ENCODE assay signal across 26 cellular contexts in the genomic region with DNA sequence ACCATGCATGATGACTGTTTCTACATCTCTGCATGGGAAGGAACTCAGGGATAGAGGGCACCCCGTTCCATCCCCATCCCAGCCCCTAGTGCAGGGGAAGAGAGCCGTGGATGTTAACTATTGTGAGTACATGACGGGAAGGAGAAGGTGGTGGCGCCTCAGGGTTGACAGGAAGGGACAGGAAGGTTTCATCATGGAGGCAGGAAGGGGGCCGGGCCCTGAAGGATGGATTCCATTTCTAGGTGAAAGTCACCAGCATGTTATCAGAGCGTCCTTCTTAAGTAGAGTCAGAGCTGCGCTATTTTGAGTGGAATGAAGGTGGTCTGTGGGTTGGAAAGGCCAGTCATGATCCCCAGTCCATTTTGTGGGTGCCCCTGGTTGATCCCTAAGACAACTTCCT. TPM values are rescaled to one million over a fixed set of nuclear protein-coding genes. Genes with fewer than 3 reads are reported as not detected.
DNase-seq lines count a peak whose midpoint lies in the region; ATAC-seq and TF ChIP-seq lines count a peak whose summit lies in the region.
"Had no signal": no experiment of that assay in that cellular context is flagged by ENCODE, and none has a peak within 500 bp of the region (broad histone marks: within the 10 kb centered on the region; RNA-seq: fewer than 3 reads in every experiment).

No MANE protein-coding gene starts in this region.

- H3K27me3 Mint-ChIP-seq in T-helper 1 cell treated with Interleukin-12 subunit alpha and Interleukin-12 subunit beta and Interleukin-4 antibody, amounts not matched to agents 30 μg/mL and 1 μg/mL, for 36 hours (ENCODE audit: low read depth) = no peaks in the 10 kb centered on the region
- H3K27me3 Mint-ChIP-seq in activated naive CD8-positive, alpha-beta T cell treated with anti-CD3 and anti-CD28 coated beads, Interleukin-2, amount 10 ng/mL, durations not matched to agents 7 days and 5 days = no peaks in the 10 kb centered on the region
- H3K27me3 Mint-ChIP-seq in activated naive CD8-positive, alpha-beta T cell treated with anti-CD3 and anti-CD28 coated beads for 36 hours = no peaks in the 10 kb centered on the region
- H3K27me3 Mint-ChIP-seq in endothelial cell (ENCODE audit: unreplicated experiment) = peaks cover 4% of the 10 kb centered on the region
- H3K27me3 Mint-ChIP-seq: dendritic cell treated with granulocyte-macrophage colony-stimulating factor and Interleukin-4, amounts not matched to agents 40 ng/mL and 50 ng/mL, for 4 days had no signal

- TF ChIP-seq POLR2A in vagina (IDR thresholded peaks at IDR 0.05) = no peak

- no peak for DNase-seq in T-helper 1 cell
- no peak for DNase-seq in activated naive CD8-positive, alpha-beta T cell treated with anti-CD3 and anti-CD28 coated beads, Interleukin-2, amount 10 ng/mL, durations not matched to agents 7 days and 5 days
- DNase-seq in activated naive CD8-positive, alpha-beta T cell treated with anti-CD3 and anti-CD28 coated beads for 36 hours = no peak
- DNase-seq in endothelial cell (ENCODE audit: low spot score) = no peak
- DNase-seq in vagina (ENCODE audit: extremely low spot score in 2 of 2) = peak in 1 of 2 donors; percentile 67
- DNase-seq in WERI-Rb-1 = no peak
- DNase-seq: activated T-cell treated with anti-CD3 and anti-CD28 coated beads, Interleukin-2, amount 50 U/mL, for 4 hours; hippocampal formation; NCI-H1092; NCI-H1694 treated with DMSO at 0.1 percent for 48 hours; right lobe of liver; stimulated activated CD4-positive, alpha-beta T cell treated with anti-CD3 and anti-CD28 coated beads, Interleukin-4, amount 100 ng/mL, for 1 hour; T1000; testis; uterus had no signal

- H3K9me3 Mint-ChIP-seq in T-helper 1 cell treated with Interleukin-12 subunit alpha and Interleukin-12 subunit beta and Interleukin-4 antibody, amounts not matched to agents 30 μg/mL and 1 μg/mL, for 36 hours = no peaks in the 10 kb centered on the region
- no peaks in the 10 kb centered on the region for H3K9me3 Mint-ChIP-seq in activated naive CD8-positive, alpha-beta T cell treated with anti-CD3 and anti-CD28 coated beads, Interleukin-2, amount 10 ng/mL, durations not matched to agents 7 days and 5 days
- H3K9me3 Mint-ChIP-seq in activated naive CD8-positive, alpha-beta T cell treated with anti-CD3 and anti-CD28 coated beads for 36 hours = no peaks in the 10 kb centered on the region
- no peaks in the 10 kb centered on the region for H3K9me3 Mint-ChIP-seq in endothelial cell (ENCODE audit: unreplicated experiment)
- H3K9me3 Mint-ChIP-seq: activated T-cell treated with anti-CD3 and anti-CD28 coated beads, Interleukin-2, amount 50 U/mL, for 4 hours; dendritic cell treated with granulocyte-macrophage colony-stimulating factor and Interleukin-4, amounts not matched to agents 40 ng/mL and 50 ng/mL, for 4 days; WTC11 had no signal

- H3K36me3 Mint-ChIP-seq in T-helper 1 cell treated with Interleukin-12 subunit alpha and Interleukin-12 subunit beta and Interleukin-4 antibody, amounts not matched to agents 30 μg/mL and 1 μg/mL, for 36 hours (ENCODE audit: low read depth) = no peaks in the 10 kb centered on the region
- H3K36me3 Mint-ChIP-seq in activated naive CD8-positive, alpha-beta T cell treated with anti-CD3 and anti-CD28 coated beads, Interleukin-2, amount 10 ng/mL, durations not matched to agents 7 days and 5 days = no peaks in the 10 kb centered on the region
- H3K36me3 Mint-ChIP-seq in activated naive CD8-positive, alpha-beta T cell treated with anti-CD3 and anti-CD28 coated beads for 36 hours = no peaks in the 10 kb centered on the region
- H3K36me3 Mint-ChIP-seq in endothelial cell (ENCODE audit: low read depth, unreplicated experiment) = no peaks in the 10 kb centered on the region
- H3K36me3 Mint-ChIP-seq: WTC11 had no signal

- peaks cover 43% of the 10 kb centered on the region for H3K4me1 ChIP-seq in vagina
- H3K4me1 ChIP-seq: uterus had no signal

- peaks cover 48% of the 10 kb centered on the region for H3K4me1 Mint-ChIP-seq in T-helper 1 cell treated with Interleukin-12 subunit alpha and Interleukin-12 subunit beta and Interleukin-4 antibody, amounts not matched to agents 30 μg/mL and 1 μg/mL, for 36 hours (ENCODE audit: low read depth)
- H3K4me1 Mint-ChIP-seq in activated naive CD8-positive, alpha-beta T cell treated with anti-CD3 and anti-CD28 coated beads, Interleukin-2, amount 10 ng/mL, durations not matched to agents 7 days and 5 days = peaks cover 33% of the 10 kb centered on the region
- H3K4me1 Mint-ChIP-seq in activated naive CD8-positive, alpha-beta T cell treated with anti-CD3 and anti-CD28 coated beads for 36 hours = peaks cover 19% of the 10 kb centered on the region
- H3K4me1 Mint-ChIP-seq in endothelial cell (ENCODE audit: unreplicated experiment) = peaks cover 13% of the 10 kb centered on the region

- H3K27ac ChIP-seq in vagina = peak overlapping the region; percentile 70
- H3K27ac ChIP-seq in WERI-Rb-1 = no peak overlapping the region
- H3K27ac ChIP-seq: 22Rv1, neutrophil, right lobe of liver, testis, uterus had no signal

- TF ChIP-seq CTCF in endothelial cell (IDR thresholded peaks at IDR 0.05; ENCODE audit: unreplicated experiment) (no peak), vagina (IDR thresholded peaks at IDR 0.05) (no peak), WERI-Rb-1 (IDR thresholded peaks at IDR 0.05; ENCODE audit: low read depth, low read length) (no peak)

- peak overlapping the region; percentile 84 for H3K27ac Mint-ChIP-seq in T-helper 1 cell treated with Interleukin-12 subunit alpha and Interleukin-12 subunit beta and Interleukin-4 antibody, amounts not matched to agents 30 μg/mL and 1 μg/mL, for 36 hours
- H3K27ac Mint-ChIP-seq in activated naive CD8-positive, alpha-beta T cell treated with anti-CD3 and anti-CD28 coated beads, Interleukin-2, amount 10 ng/mL, durations not matched to agents 7 days and 5 days = peak overlapping the region; percentile 81
- H3K27ac Mint-ChIP-seq in activated naive CD8-positive, alpha-beta T cell treated with anti-CD3 and anti-CD28 coated beads for 36 hours = no peak overlapping the region
- H3K27ac Mint-ChIP-seq in endothelial cell (ENCODE audit: unreplicated experiment) = peak overlapping the region; percentile 57
- H3K27ac Mint-ChIP-seq: progenitor cell of endocrine pancreas, WTC11 had no signal

- no peaks in the 10 kb centered on the region for H3K27me3 ChIP-seq in vagina
- H3K27me3 ChIP-seq in WERI-Rb-1 (ENCODE audit: insufficient read depth, low read depth, severe bottlenecking) = no peaks in the 10 kb centered on the region
- H3K27me3 ChIP-seq: neutrophil, right lobe of liver, testis, uterus had no signal

- ATAC-seq in activated naive CD8-positive, alpha-beta T cell treated with anti-CD3 and anti-CD28 coated beads, Interleukin-2, amount 10 ng/mL, durations not matched to agents 7 days and 5 days (ENCODE audit: low read depth) = no peak
- no peak for ATAC-seq in GM21515 (IDR thresholded peaks at IDR 0.05; ENCODE audit: unreplicated experiment)
- ATAC-seq: right lobe of liver, SK-N-SH treated with all-trans-retinoic acid at 6 μM for 48 hours, WTC11 had no signal

- intact Hi-C loops in vagina (cut with DNase I) = loop anchor here (5.0 kb wide), 1 partner anchor 696 kb away; no protein-coding TSS in a partner anchor

- H3K4me3 ChIP-seq in vagina (no peak overlapping the region), WERI-Rb-1 (ENCODE audit: low read depth, low read length) (no peak overlapping the region)
- H3K4me3 ChIP-seq: right lobe of liver, testis, uterus had no signal

- POLR2A ChIA-PET in activated naive CD8-positive, alpha-beta T cell treated with anti-CD3 and anti-CD28 coated beads, Interleukin-2, amount 10 ng/mL, durations not matched to agents 7 days and 5 days (lab: Charles Lee) = interaction anchor here (1.0 to 1.9 kb wide), 2 partner anchors 40 to 303 kb away, joined by 3 to 8 read pairs; no protein-coding TSS in a partner anchor

- H3K4me3 Mint-ChIP-seq in T-helper 1 cell treated with Interleukin-12 subunit alpha and Interleukin-12 subunit beta and Interleukin-4 antibody, amounts not matched to agents 30 μg/mL and 1 μg/mL, for 36 hours = peak overlapping the region; percentile 3
- H3K4me3 Mint-ChIP-seq in activated naive CD8-positive, alpha-beta T cell treated with anti-CD3 and anti-CD28 coated beads, Interleukin-2, amount 10 ng/mL, durations not matched to agents 7 days and 5 days = no peak overlapping the region
- no peak overlapping the region for H3K4me3 Mint-ChIP-seq in activated naive CD8-positive, alpha-beta T cell treated with anti-CD3 and anti-CD28 coated beads for 36 hours
- no peak overlapping the region for H3K4me3 Mint-ChIP-seq in endothelial cell (ENCODE audit: unreplicated experiment)
- H3K4me3 Mint-ChIP-seq: activated T-cell treated with anti-CD3 and anti-CD28 coated beads, Interleukin-2, amount 50 U/mL, for 4 hours; dendritic cell treated with granulocyte-macrophage colony-stimulating factor and Interleukin-4, amounts not matched to agents 40 ng/mL and 50 ng/mL, for 4 days; WTC11 had no signal

- no peaks in the 10 kb centered on the region for H3K9me3 ChIP-seq in vagina
- no peaks in the 10 kb centered on the region for H3K9me3 ChIP-seq in WERI-Rb-1 (ENCODE audit: severe bottlenecking)
- H3K9me3 ChIP-seq: neutrophil, right lobe of liver, testis, uterus had no signal

- no peaks in the 10 kb centered on the region for H3K36me3 ChIP-seq in vagina
- H3K36me3 ChIP-seq in WERI-Rb-1 = no peaks in the 10 kb centered on the region
- H3K36me3 ChIP-seq: neutrophil, right lobe of liver, uterus had no signal

RNA-seq across cellular contexts. Expression of a gene that starts 25.1 kb away (rescaled TPM):
- total RNA-seq in activated naive CD8-positive, alpha-beta T cell treated with anti-CD3 and anti-CD28 coated beads, Interleukin-2, amount 10 ng/mL, durations not matched to agents 7 days and 5 days = not detected
- not detected for total RNA-seq in activated naive CD8-positive, alpha-beta T cell treated with anti-CD3 and anti-CD28 coated beads for 36 hours
- total RNA-seq in endothelial cell (ENCODE audit: unreplicated experiment) (not detected), vagina (not detected)
- total RNA-seq: activated CD8-positive, alpha-beta memory T cell treated with anti-CD3 and anti-CD28 coated beads for 36 hours; activated T-cell treated with anti-CD3 and anti-CD28 coated beads, Interleukin-2, amount 50 U/mL, for 4 hours; fibroblast of lung; NCI-H460 had no signal
